Comparison of ENCODE assay signal across 20 cellular contexts in genomic region chr17:73089322-73089721, GRCh38.
"Had no signal": no experiment of that assay in that cellular context is flagged by ENCODE, and none has a peak within 500 bp of the region (broad histone marks: within the 10 kb centered on the region; RNA-seq: fewer than 3 reads in every experiment).

No MANE protein-coding gene starts in this region.

- H3K4me3 Mint-ChIP-seq: activated CD4-positive, alpha-beta memory T cell treated with anti-CD3 and anti-CD28 coated beads for 36 hours; activated naive CD4-positive, alpha-beta T cell treated with anti-CD3 and anti-CD28 coated beads, Interleukin-2, amount 50 U/mL, for 24 hours; endodermal cell; memory B cell; T-helper 17 cell had no signal

- DNase-seq: activated CD4-positive, alpha-beta memory T cell treated with anti-CD3 and anti-CD28 coated beads for 36 hours; activated CD4-positive, alpha-beta T cell treated with anti-CD3 and anti-CD28 coated beads for 48 hours; activated effector memory CD4-positive, alpha-beta T cell treated with anti-CD3 and anti-CD28 coated beads, Interleukin-2, amount 50 U/mL, for 16 hours; activated T-cell treated with anti-CD3 and anti-CD28 coated beads for 4 hours; aorta; central memory CD4-positive, alpha-beta T cell; endodermal cell; heart left ventricle; islet precursor cell; left colon; mucosa of descending colon; spleen; stimulated activated CD4-positive, alpha-beta T cell treated with anti-CD3 and anti-CD28 coated beads, Interleukin-4, amount 100 ng/mL, for 1 hour; stimulated activated naive CD4-positive, alpha-beta T cell treated with Interleukin-2 at 50 U/mL for 16 hours; T-helper 17 cell; thyroid gland; upper lobe of right lung had no signal

- H3K4me3 ChIP-seq: heart left ventricle, mucosa of descending colon, spleen, thyroid gland, upper lobe of right lung had no signal

- H3K27me3 Mint-ChIP-seq: activated CD4-positive, alpha-beta memory T cell treated with anti-CD3 and anti-CD28 coated beads for 36 hours; activated naive CD4-positive, alpha-beta T cell treated with anti-CD3 and anti-CD28 coated beads, Interleukin-2, amount 50 U/mL, for 24 hours; brain; memory B cell; T-helper 17 cell had no signal

- H3K9me3 ChIP-seq: heart left ventricle, mucosa of descending colon, spleen, thyroid gland, upper lobe of right lung had no signal

- ATAC-seq: heart left ventricle, left colon, mucosa of descending colon, T-helper 17 cell, upper lobe of right lung had no signal

- H3K27ac ChIP-seq: heart left ventricle, thyroid gland, upper lobe of right lung had no signal

- H3K9me3 Mint-ChIP-seq: activated CD4-positive, alpha-beta memory T cell treated with anti-CD3 and anti-CD28 coated beads for 36 hours; activated naive CD4-positive, alpha-beta T cell treated with anti-CD3 and anti-CD28 coated beads, Interleukin-2, amount 50 U/mL, for 24 hours; endodermal cell; memory B cell had no signal

- H3K27ac Mint-ChIP-seq: activated CD4-positive, alpha-beta memory T cell treated with anti-CD3 and anti-CD28 coated beads for 36 hours; activated naive CD4-positive, alpha-beta T cell treated with anti-CD3 and anti-CD28 coated beads, Interleukin-2, amount 50 U/mL, for 24 hours; endodermal cell; memory B cell had no signal

- H3K27me3 ChIP-seq: heart left ventricle, spleen, thyroid gland, upper lobe of right lung had no signal
